8 cellular contexts compared by ENCODE assay signal in the genomic region with DNA sequence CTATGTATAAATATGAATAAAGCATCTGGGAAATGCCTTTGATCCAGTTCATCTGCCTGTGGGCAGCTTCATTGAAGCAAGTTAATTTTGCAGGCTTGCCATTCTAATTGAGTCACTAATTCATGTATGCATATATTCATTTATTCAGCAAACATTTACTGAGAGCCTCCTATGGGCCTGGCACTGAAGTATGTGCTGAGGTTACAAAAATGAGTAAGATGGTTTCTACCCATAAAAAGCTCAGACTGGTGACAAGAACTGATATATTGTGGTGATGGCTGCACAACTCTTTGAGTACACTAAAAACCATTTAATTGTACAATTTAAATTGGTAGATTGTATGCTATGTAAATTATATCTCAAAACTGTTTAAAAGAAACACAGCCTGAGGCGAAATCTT. TPM values are rescaled to one million over a fixed set of nuclear protein-coding genes. Genes with fewer than 3 reads are reported as not detected.
DNase-seq lines count a peak whose midpoint lies in the region; ATAC-seq and TF ChIP-seq lines count a peak whose summit lies in the region.

No MANE protein-coding gene starts in this region.

- no peaks in the 10 kb centered on the region for H3F3A ChIP-seq in neural cell (ENCODE audit: insufficient read depth, low read length, poor library complexity, severe bottlenecking)

- H4K20me1 ChIP-seq in neural cell (ENCODE audit: insufficient read depth) = no peaks in the 10 kb centered on the region

- H3K9me3 ChIP-seq in CD4-positive, alpha-beta T cell (ENCODE audit: control insufficient read depth, low read length) = no peaks in the 10 kb centered on the region
- H3K9me3 ChIP-seq in neural cell (ENCODE audit: low read length) = no peaks in the 10 kb centered on the region
- no peaks in the 10 kb centered on the region for H3K9me3 ChIP-seq in HAP-1

- H3K4me1 Mint-ChIP-seq in CD4-positive, alpha-beta T cell (ENCODE audit: low read depth) = peaks cover 70% of the 10 kb centered on the region
- peaks cover 29% of the 10 kb centered on the region for H3K4me1 Mint-ChIP-seq in chondrocyte (ENCODE audit: low read depth)

- peak overlapping the region; percentile 91 for H3K4me3 Mint-ChIP-seq in CD4-positive, alpha-beta T cell
- H3K4me3 Mint-ChIP-seq in chondrocyte (ENCODE audit: unreplicated experiment) = peak overlapping the region; percentile 97

- intact Hi-C loops in CD4-positive, alpha-beta T cell (cut with DNase I, micrococcal nuclease) = loop anchor here (5.0 kb wide), 3 partner anchors 124 to 1714 kb away; partner anchors contain the start of genes CCNI (in 1 of the 2) and NUP54 (in 1 of the 2)

- H3K4me2 ChIP-seq in neural cell (ENCODE audit: low read length) = peak overlapping the region; percentile 72

- no peak for TF ChIP-seq POLR2A in GM18505 (IDR thresholded peaks at IDR 0.05; ENCODE audit: borderline replicate concordance, extremely low read depth, insufficient read depth, insufficient read length)

- H2AFZ ChIP-seq in neural cell (ENCODE audit: low read depth, low read length) = peak overlapping the region; percentile 60

- peak overlapping the region; percentile 99 for H3K27ac ChIP-seq in CD4-positive, alpha-beta T cell (ENCODE audit: low read depth, low read length)
- H3K27ac ChIP-seq in neural cell (ENCODE audit: low read length) = no peak overlapping the region

- in situ Hi-C loops in HAP-1 (cut with MboI; ENCODE audit: low sequenced_read_pairs) = no loop called here

- H3K9me3 Mint-ChIP-seq in CD4-positive, alpha-beta T cell = no peaks in the 10 kb centered on the region
- no peaks in the 10 kb centered on the region for H3K9me3 Mint-ChIP-seq in chondrocyte (ENCODE audit: low read depth)

- H3K79me2 ChIP-seq in neural cell (replicated peaks; ENCODE audit: insufficient read depth, low read length) = no peaks in the 10 kb centered on the region

- H3K27me3 ChIP-seq in CD4-positive, alpha-beta T cell (ENCODE audit: control insufficient read depth, insufficient read depth, low read length) = no peaks in the 10 kb centered on the region
- H3K27me3 ChIP-seq in neural cell (ENCODE audit: insufficient read depth, low read depth, low read length) (no peaks in the 10 kb centered on the region), HAP-1 (ENCODE audit: low read depth) (no peaks in the 10 kb centered on the region)

- H3K4me3 ChIP-seq in neural cell (ENCODE audit: low read length) (peak overlapping the region; percentile 72), HAP-1 (no peak overlapping the region)

- H3K4me1 ChIP-seq in HAP-1 = peaks cover 5% of the 10 kb centered on the region

- H3K36me3 ChIP-seq in neural cell (ENCODE audit: insufficient read depth, low read length) = no peaks in the 10 kb centered on the region
- no peaks in the 10 kb centered on the region for H3K36me3 ChIP-seq in HAP-1 (replicated peaks)

- POLR2A ChIA-PET in CD4-positive, alpha-beta T cell (lab: Charles Lee) = interaction anchor here (0.9 to 17.1 kb wide), 28 partner anchors 10 to 1922 kb away, joined by 3 to 1450 read pairs (median 6); partner anchors contain the start of genes CCNI, CNOT6L, NUP54 and PAQR3

- peaks cover 7% of the 10 kb centered on the region for H3K27me3 Mint-ChIP-seq in CD4-positive, alpha-beta T cell
- no peaks in the 10 kb centered on the region for H3K27me3 Mint-ChIP-seq in chondrocyte (ENCODE audit: low read depth)

- ATAC-seq in CD4-positive, alpha-beta T cell (ENCODE audit: poor library complexity) = peak; percentile 24
- ATAC-seq in GM18505 (IDR thresholded peaks at IDR 0.05; ENCODE audit: unreplicated experiment) (no peak), HG03571 (IDR thresholded peaks at IDR 0.05; ENCODE audit: unreplicated experiment) (no peak)

- DNase-seq in CD4-positive, alpha-beta T cell = no peak
- DNase-seq in KG1 (lab: John Stamatoyannopoulos, UW) (peak; percentile 34), chondrocyte (ENCODE audit: low spot score) (no peak), HAP-1 (ENCODE audit: low spot score in 2 of 2) (no peak)
- DNase-seq in stimulated activated CD4-positive, alpha-beta T cell treated with anti-CD3 and anti-CD28 coated beads, Interleukin-2, amount 100 ng/mL, for 24 hours = no peak

- H3K9ac ChIP-seq in neural cell (ENCODE audit: low read length) = peak overlapping the region; percentile 61

- no peaks in the 10 kb centered on the region for H3K9me2 ChIP-seq in neural cell (ENCODE audit: insufficient read depth, low read length)

- no peak for TF ChIP-seq CTCF in CD4-positive, alpha-beta T cell (IDR thresholded peaks at IDR 0.05)
- TF ChIP-seq CTCF in chondrocyte (IDR thresholded peaks at IDR 0.05) (no peak), neural cell (IDR thresholded peaks at IDR 0.05; ENCODE audit: poor library complexity, severe bottlenecking) (no peak)

- H3K27ac Mint-ChIP-seq in CD4-positive, alpha-beta T cell = peak overlapping the region; percentile 99
- H3K27ac Mint-ChIP-seq in chondrocyte (ENCODE audit: unreplicated experiment) = peak overlapping the region; percentile 99

- TF ChIP-seq EP300 in neural cell (conservative IDR thresholded peaks at IDR 0.05; ENCODE audit: poor library complexity, severe bottlenecking) = no peak

- no peak for TF ChIP-seq RAD21 in neural cell (conservative IDR thresholded peaks at IDR 0.05)

- peaks cover 32% of the 10 kb centered on the region for H3K36me3 Mint-ChIP-seq in CD4-positive, alpha-beta T cell (ENCODE audit: low read depth)
- peaks cover 1% of the 10 kb centered on the region for H3K36me3 Mint-ChIP-seq in chondrocyte (ENCODE audit: low read depth)

- CTCF ChIA-PET in CD4-positive, alpha-beta T cell (lab: Charles Lee) = interaction anchor here (0.8 to 3.0 kb wide), 14 partner anchors 8 to 148 kb away, joined by 3 to 34 read pairs (median 4); partner anchors contain the start of gene CNOT6L

TF ChIP-seq in neural cell, 6 proteins besides CTCF, POLR2A, EP300 and RAD21:
- no peak for TF ChIP-seq TAF1 (IDR thresholded peaks at IDR 0.05; ENCODE audit: low read depth)
TF ChIP-seq in neural cell: peak in this region for 0.

RNA-seq across cellular contexts. Expression of gene MRPL1, which starts 1.1 kb away (rescaled TPM):
- total RNA-seq in CD4-positive, alpha-beta T cell = 10 to 100 TPM; 14.8 to 17.5 TPM
- total RNA-seq in chondrocyte = 21.9 to 26.1 TPM (median 22.5 TPM) in 3 replicates
- 40.2 and 41.9 TPM in 2 replicates for polyA plus RNA-seq in neural cell
- 29.0 and 34.5 TPM in 2 replicates for polyA minus RNA-seq in neural cell

RNA-seq across cellular contexts. Expression of gene CNOT6L, which starts 42.3 kb away (rescaled TPM):
- total RNA-seq in CD4-positive, alpha-beta T cell = 100 to 1,000 TPM; 216 to 234 TPM
- total RNA-seq in chondrocyte = 25.0 to 27.1 TPM (median 25.5 TPM) in 3 replicates
- 14.4 and 15.5 TPM in 2 replicates for polyA plus RNA-seq in neural cell
- polyA minus RNA-seq in neural cell = 76.7 and 83.6 TPM in 2 replicates
